11 cellular contexts compared by ENCODE assay signal in the genomic region with DNA sequence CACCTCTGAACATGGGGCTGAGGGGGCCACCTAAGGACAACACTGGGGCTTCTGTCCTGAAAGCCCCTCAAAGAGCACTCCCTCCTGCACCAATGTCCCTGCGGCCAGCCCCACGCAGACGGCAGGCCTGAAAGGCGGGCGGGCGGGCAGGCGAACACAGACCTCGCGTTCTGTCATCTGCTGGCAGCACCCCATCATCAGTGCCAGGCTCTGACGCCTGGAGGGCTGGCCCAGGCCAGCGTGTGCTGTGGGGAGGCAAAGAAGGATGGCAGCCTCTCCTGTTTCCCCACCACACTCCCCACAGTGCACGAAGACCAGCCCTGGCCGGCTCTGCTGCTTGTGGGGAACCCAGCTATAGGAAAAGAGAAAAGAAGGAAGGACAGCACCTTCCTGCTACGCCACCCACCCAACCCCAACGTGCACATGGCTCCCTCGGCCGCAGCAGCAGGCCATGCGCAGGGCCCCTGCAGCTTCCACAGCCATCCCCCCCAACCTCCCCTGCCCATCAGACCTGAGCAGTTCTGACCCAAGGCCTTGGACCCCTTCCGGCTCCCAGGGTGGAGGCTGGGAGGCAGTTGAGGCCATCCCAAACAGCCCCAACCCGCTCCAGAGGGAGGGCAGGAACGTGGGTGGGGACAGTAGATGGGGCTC. TPM values are rescaled to one million over a fixed set of nuclear protein-coding genes. Genes with fewer than 3 reads are reported as not detected.
DNase-seq lines count a peak whose midpoint lies in the region; ATAC-seq and TF ChIP-seq lines count a peak whose summit lies in the region.
"Had no signal": no experiment of that assay in that cellular context is flagged by ENCODE, and none has a peak within 500 bp of the region (broad histone marks: within the 10 kb centered on the region; RNA-seq: fewer than 3 reads in every experiment).

No MANE protein-coding gene starts in this region.

- DNase-seq in Calu3 (no peak), posterior cingulate gyrus (peak; percentile 45 to 96 (median 78)), NCI-H524 (lab: John Stamatoyannopoulos, UW) (no peak), epidermal melanocyte (ENCODE audit: insufficient read length, low spot score) (no peak)
- DNase-seq: cortex of kidney, heart right ventricle, nephron progenitor cell had no signal

- H3F3A ChIP-seq in OCI-LY1 (ENCODE audit: insufficient read depth, low read length): no peaks in the 10 kb centered on the region

- H3K9me3 Mint-ChIP-seq in Calu3 (ENCODE audit: low read depth, unreplicated experiment): no peaks in the 10 kb centered on the region
- H3K9me3 Mint-ChIP-seq: nephron progenitor cell had no signal

- no peaks in the 10 kb centered on the region for H3K9me2 ChIP-seq in OCI-LY1 (ENCODE audit: low read depth, low read length)

- peak overlapping the region; percentile 61 for H3K27ac Mint-ChIP-seq in Calu3 (ENCODE audit: unreplicated experiment)
- H3K27ac Mint-ChIP-seq: nephron progenitor cell had no signal

- peaks cover 42% of the 10 kb centered on the region for H3K4me1 Mint-ChIP-seq in Calu3 (ENCODE audit: low read depth, unreplicated experiment)

- peaks cover 11% of the 10 kb centered on the region for H3K36me3 ChIP-seq in OCI-LY1 (ENCODE audit: insufficient read depth, low read length)
- H3K36me3 ChIP-seq in duodenal mucosa (ENCODE audit: control insufficient read depth in 1 of 2, insufficient read depth in 2 of 2, low read length in 2 of 2): peaks cover 11 to 17% of the 10 kb centered on the region in 2 donors

- BruUV-seq in Calu3 (replicated peaks; lab: Mats Ljungman, UMichigan): no TSS peak

- peaks cover 78% of the 10 kb centered on the region for H3K4me1 ChIP-seq in OCI-LY1 (ENCODE audit: insufficient read depth, low read length, severe bottlenecking)
- H3K4me1 ChIP-seq in duodenal mucosa (ENCODE audit: control insufficient read depth in 1 of 2, insufficient read depth in 2 of 2, low read length in 2 of 2): peaks cover 53 to 61% of the 10 kb centered on the region in 2 donors

- CTCF ChIA-PET in Calu3 (lab: Charles Lee): no interaction called here

- H3K79me2 ChIP-seq in OCI-LY1 (ENCODE audit: insufficient read depth, low read length): peaks cover 26% of the 10 kb centered on the region

- H3K9me3 ChIP-seq in OCI-LY1 (ENCODE audit: low read length) (no peaks in the 10 kb centered on the region), duodenal mucosa (ENCODE audit: control insufficient read depth in 1 of 2, low read length in 2 of 2) (no peaks in the 10 kb centered on the region)
- H3K9me3 ChIP-seq: heart right ventricle had no signal

- peak overlapping the region; percentile 57 for H3K4me3 Mint-ChIP-seq in Calu3 (ENCODE audit: low read depth, unreplicated experiment)

- H4K20me1 ChIP-seq in OCI-LY1 (ENCODE audit: insufficient read depth, low read length): no peaks in the 10 kb centered on the region

- H3K27me3 Mint-ChIP-seq in Calu3 (ENCODE audit: unreplicated experiment): no peaks in the 10 kb centered on the region

- no peaks in the 10 kb centered on the region for H3K27me3 ChIP-seq in OCI-LY1 (ENCODE audit: insufficient read depth, low read length)
- H3K27me3 ChIP-seq in duodenal mucosa (ENCODE audit: control insufficient read depth in 1 of 2, insufficient read depth in 2 of 2, low read length in 2 of 2): no peaks in the 10 kb centered on the region
- H3K27me3 ChIP-seq: heart right ventricle had no signal

- intact Hi-C loops in Calu3 (cut with micrococcal nuclease; ENCODE audit: unreplicated experiment): no loop called here
- intact Hi-C loops in posterior cingulate gyrus (cut with DNase I): no loop called here

- peak overlapping the region; percentile 74 for H3K9ac ChIP-seq in OCI-LY1 (ENCODE audit: low read length)
- peak overlapping the region in 1 of 2 donors; percentile 64 for H3K9ac ChIP-seq in duodenal mucosa (ENCODE audit: low read depth in 1 of 2, low read length in 2 of 2)

- H2AFZ ChIP-seq in OCI-LY1 (ENCODE audit: low read length): no peak overlapping the region

- H3K27ac ChIP-seq in OCI-LY1 (ENCODE audit: low read depth, low read length, poor library complexity, severe bottlenecking) (peak overlapping the region; percentile 98), duodenal mucosa (ENCODE audit: low read depth, low read length) (no peak overlapping the region)

- H3K36me3 Mint-ChIP-seq in Calu3 (ENCODE audit: insufficient read depth, unreplicated experiment): peaks cover 76% of the 10 kb centered on the region

- H3K4me2 ChIP-seq in OCI-LY1 (ENCODE audit: low read length): peak overlapping the region; percentile 86

- H3K4me3 ChIP-seq in OCI-LY1 (ENCODE audit: low read depth, low read length, poor library complexity, severe bottlenecking): peak overlapping the region; percentile 88
- H3K4me3 ChIP-seq in duodenal mucosa (ENCODE audit: low read depth in 1 of 2, low read length in 2 of 2): peak overlapping the region; percentile 45 to 50
- H3K4me3 ChIP-seq: heart right ventricle had no signal

- no peak for ATAC-seq in GM21526 (IDR thresholded peaks at IDR 0.05; ENCODE audit: low FRiP score, unreplicated experiment)
- ATAC-seq in HG03565 (IDR thresholded peaks at IDR 0.05; ENCODE audit: unreplicated experiment): no peak
- ATAC-seq: heart right ventricle had no signal

- no peak for TF ChIP-seq CTCF in Calu3 (IDR thresholded peaks at IDR 0.05; ENCODE audit: unreplicated experiment)
- no peak for TF ChIP-seq CTCF in OCI-LY1 (IDR thresholded peaks at IDR 0.05; ENCODE audit: low read length)

RNA-seq across cellular contexts. Expression of a gene that starts 3.5 kb away (rescaled TPM):
- total RNA-seq in Calu3 (2022): 102 and 104 TPM in 2 replicates

RNA-seq across cellular contexts. Expression of a gene that starts 10.0 kb away (rescaled TPM):
- total RNA-seq in Calu3 (2022): 10.2 and 13.6 TPM in 2 replicates

RNA-seq across cellular contexts. Expression of a gene that starts 15.3 kb away (rescaled TPM):
- total RNA-seq in Calu3 (2022): 0.45 TPM in 1 of 2 replicates, not detected in the other
- total RNA-seq: heart right ventricle had no signal

RNA-seq across cellular contexts. Expression of a gene that starts 36.2 kb away (rescaled TPM):
- 85.2 and 87.1 TPM in 2 replicates for total RNA-seq in Calu3 (2022)

RNA-seq across cellular contexts. Expression of a gene that starts 36.7 kb away (rescaled TPM):
- total RNA-seq in Calu3 (2022): 73.2 and 92.0 TPM in 2 replicates

Comparison
In these comparisons a context has a peak if more than half of its experiments do, and no peak if none do; other contexts are left out.
1. DNase-seq: peak in posterior cingulate gyrus (10 of 10); none in Calu3 (single experiment), NCI-H524 (0 of 2) and epidermal melanocyte (single experiment).